Comparison of ENCODE assay signal across 16 cellular contexts in the genomic region with DNA sequence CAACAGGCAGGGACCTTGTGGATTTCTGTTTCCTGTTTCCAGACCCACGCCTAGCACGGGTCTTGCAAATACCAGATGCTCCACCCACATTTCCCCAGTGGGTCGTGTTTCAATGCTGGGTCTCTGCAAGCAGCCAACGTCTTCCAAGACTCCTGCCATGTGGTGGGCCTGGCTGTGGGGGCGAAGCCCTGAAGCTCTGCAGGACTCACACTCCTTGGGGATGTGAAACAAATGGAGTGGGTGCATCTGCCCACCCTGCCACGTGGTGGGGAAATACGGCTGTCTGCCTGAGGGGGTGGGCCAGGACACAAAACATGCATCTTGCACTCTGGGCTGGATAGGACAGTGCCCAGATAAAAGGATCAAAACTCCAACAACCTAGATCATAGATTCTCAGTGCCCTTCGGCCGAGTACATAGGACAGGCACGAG. TPM values are rescaled to one million over a fixed set of nuclear protein-coding genes. Genes with fewer than 3 reads are reported as not detected.
A peak's percentile ranks its signal among the peaks of the same experiment; 100 is the strongest.
DNase-seq lines count a peak whose midpoint lies in the region; ATAC-seq and TF ChIP-seq lines count a peak whose summit lies in the region.
"Had no signal": no experiment of that assay in that cellular context is flagged by ENCODE, and none has a peak within 500 bp of the region (broad histone marks: within the 10 kb centered on the region; RNA-seq: fewer than 3 reads in every experiment).

No MANE protein-coding gene starts in this region.

- peak overlapping the region; percentile 72 for H2AFZ ChIP-seq in Loucy (ENCODE audit: low read length)
- H2AFZ ChIP-seq: parathyroid adenoma had no signal

- H3K27me3 ChIP-seq in BLaER1 (no peaks in the 10 kb centered on the region), Loucy (ENCODE audit: insufficient read depth, low read length, poor library complexity, severe bottlenecking) (no peaks in the 10 kb centered on the region)

- H3K4me1 ChIP-seq in BLaER1 (peaks cover 16% of the 10 kb centered on the region), Loucy (ENCODE audit: insufficient read depth, low read length, poor library complexity, severe bottlenecking) (peaks cover 33% of the 10 kb centered on the region)
- H3K4me1 ChIP-seq: parathyroid adenoma had no signal

- H3K9ac ChIP-seq in BLaER1: no peak overlapping the region
- H3K9ac ChIP-seq in Loucy (ENCODE audit: low read depth, low read length, poor library complexity, severe bottlenecking): no peak overlapping the region
- H3K9ac ChIP-seq: parathyroid adenoma had no signal

- H3K36me3 ChIP-seq in BLaER1: no peaks in the 10 kb centered on the region
- no peaks in the 10 kb centered on the region for H3K36me3 ChIP-seq in Loucy (ENCODE audit: insufficient read depth, low read length)

- H3K27ac ChIP-seq in BLaER1: no peak overlapping the region; the same call in 1 of the 2 replicates
- peak overlapping the region; percentile 65 for H3K27ac ChIP-seq in cingulate gyrus (ENCODE audit: low read depth, low read length)
- H3K27ac ChIP-seq: parathyroid adenoma had no signal

- DNase-seq in myocyte (ENCODE audit: low read depth) (peak; percentile 19), left ventricle myocardium superior (no peak), NCI-H82 treated with DMSO at 0.1 percent for 48 hours (lab: John Stamatoyannopoulos, UW; ENCODE audit: unreplicated experiment) (no peak)
- DNase-seq in activated naive CD4-positive, alpha-beta T cell treated with anti-CD3 and anti-CD28 coated beads, Interleukin-2, amount 50 U/mL, for 16 hours: no peak
- DNase-seq: activated CD4-positive, alpha-beta T cell treated with anti-CD3 and anti-CD28 coated beads for 36 hours; activated T-cell treated with anti-CD3 and anti-CD28 coated beads, Interleukin-2, amount 50 U/mL, for 72 hours; EL; NCI-H1105; NCI-H510A; stimulated activated CD4-positive, alpha-beta T cell treated with anti-CD3 and anti-CD28 coated beads, Interleukin-15, amount 100 ng/mL, for 24 hours; T-cell had no signal

- H3K9me3 ChIP-seq in BLaER1 (no peaks in the 10 kb centered on the region), Loucy (ENCODE audit: insufficient read depth, low read depth, low read length) (no peaks in the 10 kb centered on the region)

- H3K4me2 ChIP-seq in BLaER1 (peak overlapping the region; percentile 39), Loucy (ENCODE audit: low read depth, low read length, poor library complexity, severe bottlenecking) (peak overlapping the region; percentile 26)

- H3F3A ChIP-seq in Loucy (ENCODE audit: low read depth): no peaks in the 10 kb centered on the region

- intact Hi-C loops in left ventricle myocardium superior (cut with micrococcal nuclease): no loop called here

- H3K4me3 ChIP-seq in BLaER1 (no peak overlapping the region), Loucy (ENCODE audit: low read length, poor library complexity, severe bottlenecking) (no peak overlapping the region)

- ATAC-seq in left ventricle myocardium superior: no peak
- no peak for ATAC-seq in HG03196 (IDR thresholded peaks at IDR 0.05; ENCODE audit: unreplicated experiment)
- ATAC-seq: activated CD4-positive, alpha-beta T cell treated with anti-CD3 and anti-CD28 coated beads for 36 hours; activated T-cell treated with anti-CD3 and anti-CD28 coated beads, Interleukin-2, amount 50 U/mL, for 72 hours; T-cell had no signal

- H4K20me1 ChIP-seq in BLaER1 (no peaks in the 10 kb centered on the region), Loucy (ENCODE audit: insufficient read depth, low read length, poor library complexity, severe bottlenecking) (no peaks in the 10 kb centered on the region)

- no peaks in the 10 kb centered on the region for H3K79me2 ChIP-seq in Loucy (ENCODE audit: insufficient read depth, low read length)
- H3K79me2 ChIP-seq: parathyroid adenoma had no signal

- TF ChIP-seq CTCF in Loucy (conservative IDR thresholded peaks at IDR 0.05; ENCODE audit: low read length): no peak

- H3K9me2 ChIP-seq in Loucy (replicated peaks; ENCODE audit: low read depth, low read length): no peaks in the 10 kb centered on the region

RNA-seq across cellular contexts. Expression of a gene that starts 32.6 kb away (rescaled TPM):
- not detected in 2 replicates for total RNA-seq in myocyte
- polyA plus RNA-seq in myocyte (2012): not detected
- 0.50 TPM for total RNA-seq in left ventricle myocardium superior
- total RNA-seq: activated CD4-positive, alpha-beta T cell treated with anti-CD3 and anti-CD28 coated beads for 36 hours; activated T-cell treated with anti-CD3 and anti-CD28 coated beads, Interleukin-2, amount 50 U/mL, for 72 hours had no signal

RNA-seq across cellular contexts. Expression of a gene that starts 41.4 kb away (rescaled TPM):
- total RNA-seq in myocyte (0.57 and 1.4 TPM in 2 replicates), left ventricle myocardium superior (4.7 TPM)
- 1.2 TPM for polyA plus RNA-seq in myocyte (2012)
